In the genomic region with DNA sequence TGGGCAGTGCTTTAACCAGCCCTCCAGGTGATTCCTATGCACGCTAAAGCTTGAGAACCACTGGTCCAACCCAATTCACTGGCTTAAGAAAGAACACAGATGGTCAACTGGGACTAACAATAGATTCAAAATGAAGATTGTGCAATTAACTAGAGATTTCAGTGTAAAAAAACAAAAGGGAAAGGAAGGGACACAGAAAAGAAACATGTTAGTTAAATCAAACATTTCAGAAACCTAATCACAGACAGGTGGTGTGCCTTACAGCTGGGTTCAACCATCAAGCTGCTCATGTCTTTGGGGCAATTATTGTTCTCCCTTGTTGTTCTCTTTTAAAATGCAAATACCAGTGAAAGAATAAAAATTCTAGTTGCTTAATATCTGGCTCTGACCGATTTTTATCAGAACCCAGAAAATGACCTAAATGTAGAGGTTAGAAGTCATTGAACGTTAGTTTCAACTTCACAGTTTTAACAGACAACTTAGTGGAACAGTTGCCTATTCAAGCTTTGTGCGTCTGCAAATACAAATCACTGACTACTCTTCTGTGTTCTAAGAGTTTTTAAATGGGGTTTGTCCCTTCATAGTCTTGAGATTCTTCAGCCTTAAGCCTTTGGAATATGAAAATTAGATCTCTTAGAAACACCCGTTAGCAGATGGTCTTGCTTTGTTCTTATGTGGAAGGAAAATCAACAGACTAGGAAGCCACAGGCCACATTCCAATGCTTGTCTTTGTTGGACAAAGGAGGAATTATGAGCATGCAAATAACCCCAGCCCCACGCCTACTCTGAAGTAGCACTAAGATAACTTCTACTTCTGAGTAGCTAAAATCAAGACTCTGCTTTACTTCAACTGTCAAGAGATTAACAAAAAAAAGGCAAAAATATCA, we compare ENCODE assay signal across 15 cellular contexts.
DNase-seq lines count a peak whose midpoint lies in the region; ATAC-seq, FAIRE-seq and TF ChIP-seq lines count a peak whose summit lies in the region.
"Had no signal": no experiment of that assay in that cellular context is flagged by ENCODE, and none has a peak within 500 bp of the region (broad histone marks: within the 10 kb centered on the region; RNA-seq: fewer than 3 reads in every experiment).

No MANE protein-coding gene starts in this region.

- TF ChIP-seq CTCF in fibroblast of pulmonary artery (IDR thresholded peaks at IDR 0.05; ENCODE audit: low read length, missing control alignments) (no peak), uterus (IDR thresholded peaks at IDR 0.05) (no peak)

- no peaks in the 10 kb centered on the region for H3K27me3 ChIP-seq in right cardiac atrium (ENCODE audit: control insufficient read depth, insufficient read depth)
- no peaks in the 10 kb centered on the region for H3K27me3 ChIP-seq in uterus

- intact Hi-C loops in Right ventricle myocardium superior (cut with DNase I) (no loop called here), right cardiac atrium (cut with DNase I) (loop anchor here in 1 of 4 donors (10.0 kb wide), 1 partner anchor 271 kb away; the partner anchor contains the start of genes DTWD1 and FAM227B), uterus (cut with DNase I; ENCODE audit: low total_unique reads) (no loop called here)

- H3K27ac ChIP-seq in right cardiac atrium (ENCODE audit: low read length) (no peak overlapping the region), uterus (peak overlapping the region; percentile 65 to 92)
- H3K27ac ChIP-seq: PC-9 had no signal

- ATAC-seq in Right ventricle myocardium superior (ENCODE audit: poor library complexity): peak; percentile 48
- no peak for ATAC-seq in right cardiac atrium
- ATAC-seq: left colon had no signal

- H3K36me3 ChIP-seq in uterus: no peaks in the 10 kb centered on the region

- H3K4me1 ChIP-seq in right cardiac atrium (ENCODE audit: control insufficient read depth, insufficient read depth, low read length): peaks cover 2% of the 10 kb centered on the region
- H3K4me1 ChIP-seq in uterus: peaks cover 0 to 22% of the 10 kb centered on the region in 2 donors

- H3K9me3 ChIP-seq in right cardiac atrium (ENCODE audit: control insufficient read depth, low read length): no peaks in the 10 kb centered on the region
- H3K9me3 ChIP-seq in uterus: no peaks in the 10 kb centered on the region

- no peak for TF ChIP-seq POLR2A in uterus (IDR thresholded peaks at IDR 0.05)

- DNase-seq in Right ventricle myocardium superior (no peak), right cardiac atrium (no peak), fibroblast of pulmonary artery (ENCODE audit: low read depth) (peak; percentile 67), mucosa of gallbladder (ENCODE audit: low spot score) (peak; percentile 38), uterus (no peak), GM19239 (ENCODE audit: insufficient read length, low spot score) (no peak)
- DNase-seq in activated CD4-positive, alpha-beta T cell treated with anti-CD3 and anti-CD28 coated beads, Interleukin-2, amount 50 U/mL, for 1 hour: no peak
- no peak for DNase-seq in stimulated activated naive CD4-positive, alpha-beta T cell treated with Interleukin-2 at 50 U/mL for 16 hours (lab: John Stamatoyannopoulos, UW)
- DNase-seq: activated CD4-positive, alpha-beta T cell treated with anti-CD3 and anti-CD28 coated beads, Interleukin-2, amount 50 U/mL, for 48 hours; activated gamma-delta T cell treated with Interleukin-2 at 50 U/mL for 16 hours; cerebellar nuclear complex; left colon; NCI-H446; PC-9 had no signal

- H3K4me3 ChIP-seq in right cardiac atrium (ENCODE audit: low read length) (no peak overlapping the region), fibroblast of pulmonary artery (replicated peaks; ENCODE audit: low read depth, low read length) (no peak overlapping the region), uterus (no peak overlapping the region)
- H3K4me3 ChIP-seq: PC-9 had no signal

- no peak for FAIRE-seq in GM19239 (lab: Jason Lieb, UNC)
- FAIRE-seq: A204.1 had no signal

- 56% methylated on average over 6 of the region's 6 CpGs for WGBS in right cardiac atrium

Comparison
In these comparisons a context has a peak if more than half of its experiments do, and no peak if none do; other contexts are left out.
1. DNase-seq: peak in fibroblast of pulmonary artery (single experiment) and mucosa of gallbladder (single experiment); none in Right ventricle myocardium superior (single experiment), right cardiac atrium (0 of 3), uterus (0 of 2), activated CD4-positive, alpha-beta T cell treated with anti-CD3 and anti-CD28 coated beads, Interleukin-2, amount 50 U/mL, for 1 hour (single experiment), GM19239 (single experiment) and stimulated activated naive CD4-positive, alpha-beta T cell treated with Interleukin-2 at 50 U/mL for 16 hours (single experiment).